16 cellular contexts compared by ENCODE assay signal in the genomic region with DNA sequence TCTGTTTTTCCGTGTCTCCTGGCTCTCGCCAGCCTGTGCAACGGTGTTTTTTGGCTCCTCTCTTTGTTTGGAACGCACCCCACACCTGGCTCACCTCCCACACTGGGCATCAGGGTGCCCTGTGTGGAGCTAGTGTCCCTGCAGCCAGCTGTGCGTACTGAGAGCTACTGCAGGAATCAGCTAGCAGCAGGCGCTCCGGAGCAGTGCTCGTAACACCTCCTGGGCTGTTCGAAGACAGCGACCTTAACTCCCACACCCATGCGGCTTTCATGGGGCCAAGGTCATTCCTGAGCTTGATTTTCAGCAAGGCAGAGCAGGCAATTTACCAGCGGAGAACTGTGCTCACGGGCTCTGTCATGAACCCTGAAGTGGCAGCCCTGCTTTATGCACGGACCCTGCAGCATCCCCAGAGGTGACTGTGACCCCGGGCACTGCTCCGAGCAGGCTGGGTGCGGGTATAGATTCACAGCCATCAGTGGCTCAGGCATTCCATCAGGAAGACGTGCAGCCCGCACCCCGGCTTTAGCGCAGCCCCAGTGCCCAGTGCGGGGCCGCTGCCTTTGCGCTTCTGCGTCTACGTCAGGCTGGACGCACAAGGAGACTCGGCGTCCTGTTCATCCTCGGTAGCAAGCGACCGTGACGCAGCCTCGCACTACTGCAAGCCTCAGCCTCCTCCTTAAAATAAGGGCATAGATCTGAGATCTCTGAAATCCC. TPM values are rescaled to one million over a fixed set of nuclear protein-coding genes. Genes with fewer than 3 reads are reported as not detected.
DNase-seq lines count a peak whose midpoint lies in the region; ATAC-seq and TF ChIP-seq lines count a peak whose summit lies in the region.
"Had no signal": no experiment of that assay in that cellular context is flagged by ENCODE, and none has a peak within 500 bp of the region (broad histone marks: within the 10 kb centered on the region; RNA-seq: fewer than 3 reads in every experiment).

No MANE protein-coding gene starts in this region.

- H3K36me3 Mint-ChIP-seq in stimulated activated naive B cell treated with anti-CD40 and anti-IgM and Interleukin-4, amounts not matched to agents 10 μg/mL and 1 μg/mL and 100 μg/mL, for 72 hours: peaks cover 17 to 46% of the 10 kb centered on the region in 2 donors

- H3K27ac ChIP-seq in Panc1 (ENCODE audit: low read length): no peak overlapping the region
- no peak overlapping the region for H3K27ac ChIP-seq in mesendoderm (ENCODE audit: low read depth, low read length)

- H3K4me3 Mint-ChIP-seq in stimulated activated naive B cell treated with anti-CD40 and anti-IgM and Interleukin-4, amounts not matched to agents 10 μg/mL and 1 μg/mL and 100 μg/mL, for 72 hours: no peak overlapping the region

- H3K4me1 ChIP-seq in Panc1 (ENCODE audit: control insufficient read depth, insufficient read depth, low read length) (no peaks in the 10 kb centered on the region), mesendoderm (ENCODE audit: control insufficient read depth, low read depth, low read length) (no peaks in the 10 kb centered on the region)

- TF ChIP-seq CTCF in Panc1 (IDR thresholded peaks at IDR 0.05): no peak
- TF ChIP-seq CTCF in GM10248 (IDR thresholded peaks at IDR 0.05; ENCODE audit: control extremely low read depth, extremely low read depth, low read depth, missing control alignments): no peak

- no peaks in the 10 kb centered on the region for H3K79me2 ChIP-seq in mesendoderm (ENCODE audit: control insufficient read depth, insufficient read depth, low read length)

- H2BK5ac ChIP-seq in mesendoderm (ENCODE audit: low read length): no peak overlapping the region

- WGBS in mesendoderm (ENCODE audit: extremely low coverage, insufficient coverage, low lambda C conversion rate): no CpG with 5 or more reads among the region's 34 CpGs

- intact Hi-C loops in Panc1 (cut with micrococcal nuclease; ENCODE audit: unreplicated experiment): no loop called here

- DNase-seq in DMS79 treated with DMSO at 0.1 percent for 48 hours (lab: John Stamatoyannopoulos, UW): peak; percentile 18
- no peak for DNase-seq in DMS79 (lab: John Stamatoyannopoulos, UW)
- no peak for DNase-seq in Panc1 (ENCODE audit: low read depth, low spot score)
- peak; percentile 43 for DNase-seq in islet precursor cell
- no peak for DNase-seq in stimulated activated naive B cell treated with anti-CD40 and anti-IgM and Interleukin-4, amounts not matched to agents 10 μg/mL and 1 μg/mL and 100 μg/mL, for 72 hours
- no peak for DNase-seq in mesendoderm
- no peak for DNase-seq in GM10248 (ENCODE audit: extremely low spot score)
- DNase-seq: 8988T; activated CD4-positive, CD25-positive, alpha-beta regulatory T cell; activated T-cell treated with anti-CD3 and anti-CD28 coated beads, Interleukin-2, amount 50 U/mL, for 72 hours; Caco-2; effector CD8-positive, alpha-beta T cell; NCI-H187 treated with DMSO at 0.1 percent for 48 hours had no signal

- H3K27ac Mint-ChIP-seq in stimulated activated naive B cell treated with anti-CD40 and anti-IgM and Interleukin-4, amounts not matched to agents 10 μg/mL and 1 μg/mL and 100 μg/mL, for 72 hours: peak overlapping the region; percentile 17

- H3K4ac ChIP-seq in mesendoderm (ENCODE audit: low read depth, low read length): no peak overlapping the region

- H2BK120ac ChIP-seq in mesendoderm (ENCODE audit: low read depth, low read length): no peak overlapping the region

- ATAC-seq in Panc1: 0 out of 2 replicates have a peak, but pooled peaks have one; percentile 20
- ATAC-seq in stimulated activated naive B cell treated with anti-CD40 and anti-IgM and Interleukin-4, amounts not matched to agents 10 μg/mL and 1 μg/mL and 100 μg/mL, for 72 hours (replicated peaks): no peak
- ATAC-seq in GM19035 (IDR thresholded peaks at IDR 0.05; ENCODE audit: unreplicated experiment): no peak
- ATAC-seq: K562, SK-N-SH treated with all-trans-retinoic acid at 6 μM for 48 hours had no signal

- no peaks in the 10 kb centered on the region for H3K79me1 ChIP-seq in mesendoderm (ENCODE audit: low read length)

- no peak overlapping the region for H3K23ac ChIP-seq in mesendoderm (ENCODE audit: low read length)

- no peak overlapping the region for H4K5ac ChIP-seq in mesendoderm (ENCODE audit: low read length)

- BruUV-seq in Panc1 (replicated peaks; lab: Mats Ljungman, UMichigan): no TSS peak

- in situ Hi-C loops in Panc1 (cut with HindIII; ENCODE audit: low pct_unique_long_range_greater_than_20kb, low sequenced_read_pairs): no loop called here

- POLR2A ChIA-PET in Panc1 (lab: Charles Lee): no interaction called here
- POLR2A ChIA-PET in GM10248 (lab: Yijun Ruan, JAX): no interaction called here

- H3K27me3 Mint-ChIP-seq in stimulated activated naive B cell treated with anti-CD40 and anti-IgM and Interleukin-4, amounts not matched to agents 10 μg/mL and 1 μg/mL and 100 μg/mL, for 72 hours: no peaks in the 10 kb centered on the region

- no peak overlapping the region for H3K9ac ChIP-seq in mesendoderm (ENCODE audit: low read length)

- H3K27me3 ChIP-seq in Panc1 (ENCODE audit: control insufficient read depth, insufficient read depth, low read length) (no peaks in the 10 kb centered on the region), mesendoderm (ENCODE audit: insufficient read depth, low read length, poor library complexity) (no peaks in the 10 kb centered on the region)

- no peak overlapping the region for H3K4me2 ChIP-seq in mesendoderm (ENCODE audit: low read length)

- H3K4me1 Mint-ChIP-seq in stimulated activated naive B cell treated with anti-CD40 and anti-IgM and Interleukin-4, amounts not matched to agents 10 μg/mL and 1 μg/mL and 100 μg/mL, for 72 hours: peaks cover 5 to 11% of the 10 kb centered on the region in 2 donors

- CTCF ChIA-PET in Panc1 (lab: Charles Lee) (no interaction called here), GM10248 (lab: Yijun Ruan, JAX) (interaction anchor here (0.6 to 11.1 kb wide), 13 partner anchors 8 to 1341 kb away, joined by 3 to 103 read pairs (median 6); no protein-coding TSS in a partner anchor)

- H3K36me3 ChIP-seq in Panc1 (ENCODE audit: control insufficient read depth, insufficient read depth, low read length) (no peaks in the 10 kb centered on the region), mesendoderm (ENCODE audit: control insufficient read depth, insufficient read depth, low read length) (peaks cover 7% of the 10 kb centered on the region)

- no peak overlapping the region for H2AK5ac ChIP-seq in mesendoderm (ENCODE audit: low read length)

- H3K4me3 ChIP-seq in Panc1 (ENCODE audit: low read depth in 2 of 2, low read length in 2 of 2) (no peak overlapping the region), mesendoderm (ENCODE audit: low read length) (no peak overlapping the region)
- H3K4me3 ChIP-seq: K562 had no signal

- H2BK15ac ChIP-seq in mesendoderm (replicated peaks; ENCODE audit: low read depth): no peak overlapping the region

- no peaks in the 10 kb centered on the region for H3K9me3 ChIP-seq in Panc1 (ENCODE audit: control insufficient read depth, insufficient read depth, low read depth, low read length)
- H3K9me3 ChIP-seq: Caco-2 had no signal

- no peaks in the 10 kb centered on the region for H3K9me3 Mint-ChIP-seq in stimulated activated naive B cell treated with anti-CD40 and anti-IgM and Interleukin-4, amounts not matched to agents 10 μg/mL and 1 μg/mL and 100 μg/mL, for 72 hours
- H3K9me3 Mint-ChIP-seq: activated T-cell treated with anti-CD3 and anti-CD28 coated beads, Interleukin-2, amount 50 U/mL, for 72 hours had no signal

- H4K8ac ChIP-seq in mesendoderm (ENCODE audit: low read depth, low read length): no peak overlapping the region

- H3K18ac ChIP-seq in mesendoderm (ENCODE audit: low read length): no peak overlapping the region

- no peak overlapping the region for H3K56ac ChIP-seq in mesendoderm (ENCODE audit: low read length)

RNA-seq across cellular contexts. Expression of a gene that starts 58.3 kb away (rescaled TPM):
- total RNA-seq in Panc1 (2021; ENCODE audit: unreplicated experiment): 42.9 TPM
- polyA plus RNA-seq in Panc1 (2012; ENCODE audit: insufficient read length): 31.8 TPM
- polyA plus RNA-seq in mesendoderm (2013, experiment 1 of 2): 35.2 TPM
- polyA plus RNA-seq in mesendoderm (2013, experiment 2 of 2): 34.9 TPM

Comparison
In these comparisons a context has a peak if more than half of its experiments do, and no peak if none do; other contexts are left out.
1. DNase-seq: peak in DMS79 treated with DMSO at 0.1 percent for 48 hours (single experiment) and islet precursor cell (single experiment); none in DMS79 (single experiment), Panc1 (single experiment), stimulated activated naive B cell treated with anti-CD40 and anti-IgM and Interleukin-4, amounts not matched to agents 10 μg/mL and 1 μg/mL and 100 μg/mL, for 72 hours (single experiment), mesendoderm (single experiment) and GM10248 (single experiment).